11 cellular contexts compared by ENCODE assay signal in genomic region chr19:42275103-42275502, GRCh38. TPM values are rescaled to one million over a fixed set of nuclear protein-coding genes. Genes with fewer than 3 reads are reported as not detected.
DNase-seq lines count a peak whose midpoint lies in the region; ATAC-seq and FAIRE-seq lines count a peak whose summit lies in the region.
"Had no signal": no experiment of that assay in that cellular context is flagged by ENCODE, and none has a peak within 500 bp of the region (broad histone marks: within the 10 kb centered on the region; RNA-seq: fewer than 3 reads in every experiment).

No MANE protein-coding gene starts in this region.

- FAIRE-seq in frontal cortex (lab: Jason Lieb, UNC): no peak

- no peaks in the 10 kb centered on the region for H3K9me3 Mint-ChIP-seq in activated T-cell treated with anti-CD3 and anti-CD28 coated beads, Interleukin-2, amount 50 U/mL, for 72 hours
- H3K9me3 Mint-ChIP-seq in stimulated activated effector memory CD8-positive, alpha-beta T cell treated with anti-CD3 and anti-CD28 coated beads, Interleukin-12 subunit alpha, Interleukin-12 subunit beta, amount 100 ng/mL, for 72 hours: no peaks in the 10 kb centered on the region
- H3K9me3 Mint-ChIP-seq: H9 had no signal

- no peak for ATAC-seq in activated T-cell treated with anti-CD3 and anti-CD28 coated beads, Interleukin-2, amount 50 U/mL, for 72 hours (replicated peaks in 1 of 2)
- ATAC-seq in stimulated activated effector memory CD8-positive, alpha-beta T cell treated with anti-CD3 and anti-CD28 coated beads, Interleukin-12 subunit alpha, Interleukin-12 subunit beta, amount 100 ng/mL, for 72 hours: no peak

- H3K27me3 Mint-ChIP-seq in activated T-cell treated with anti-CD3 and anti-CD28 coated beads, Interleukin-2, amount 50 U/mL, for 72 hours (ENCODE audit: low read depth): no peaks in the 10 kb centered on the region

- peaks cover 64% of the 10 kb centered on the region for H3K4me1 Mint-ChIP-seq in activated T-cell treated with anti-CD3 and anti-CD28 coated beads, Interleukin-2, amount 50 U/mL, for 72 hours (ENCODE audit: low read depth)
- peaks cover 64% of the 10 kb centered on the region for H3K4me1 Mint-ChIP-seq in stimulated activated effector memory CD8-positive, alpha-beta T cell treated with anti-CD3 and anti-CD28 coated beads, Interleukin-12 subunit alpha, Interleukin-12 subunit beta, amount 100 ng/mL, for 72 hours

- no peak for DNase-seq in activated T-cell treated with anti-CD3 and anti-CD28 coated beads, Interleukin-2, amount 50 U/mL, for 72 hours
- DNase-seq in activated T-cell treated with anti-CD3 and anti-CD28 coated beads, Interleukin-2, amount 50 U/mL, for 48 hours: no peak
- DNase-seq in stimulated activated effector memory CD8-positive, alpha-beta T cell treated with anti-CD3 and anti-CD28 coated beads, Interleukin-12 subunit alpha, Interleukin-12 subunit beta, amount 100 ng/mL, for 72 hours (ENCODE audit: low spot score in 2 of 2): no peak
- no peak for DNase-seq in frontal cortex (ENCODE audit: low spot score in 2 of 2)
- DNase-seq in midbrain (lab: John Stamatoyannopoulos, UW): no peak
- DNase-seq: activated naive CD4-positive, alpha-beta T cell treated with anti-CD3 and anti-CD28 coated beads, Interleukin-2, amount 50 U/mL, for 16 hours; GDM1; H9; PC-9; stimulated activated naive CD4-positive, alpha-beta T cell treated with Interleukin-2 at 50 U/mL for 16 hours had no signal

- H3K27ac Mint-ChIP-seq in activated T-cell treated with anti-CD3 and anti-CD28 coated beads, Interleukin-2, amount 50 U/mL, for 72 hours: no peak overlapping the region
- H3K27ac Mint-ChIP-seq in stimulated activated effector memory CD8-positive, alpha-beta T cell treated with anti-CD3 and anti-CD28 coated beads, Interleukin-12 subunit alpha, Interleukin-12 subunit beta, amount 100 ng/mL, for 72 hours: peak overlapping the region; percentile 77

- H3K36me3 Mint-ChIP-seq in activated T-cell treated with anti-CD3 and anti-CD28 coated beads, Interleukin-2, amount 50 U/mL, for 72 hours (ENCODE audit: insufficient read depth in 2 of 2): peaks cover 2 to 15% of the 10 kb centered on the region in 2 donors
- peaks cover 70% of the 10 kb centered on the region for H3K36me3 Mint-ChIP-seq in stimulated activated effector memory CD8-positive, alpha-beta T cell treated with anti-CD3 and anti-CD28 coated beads, Interleukin-12 subunit alpha, Interleukin-12 subunit beta, amount 100 ng/mL, for 72 hours

- H3K4me3 Mint-ChIP-seq in activated T-cell treated with anti-CD3 and anti-CD28 coated beads, Interleukin-2, amount 50 U/mL, for 72 hours: peak overlapping the region; percentile 36 to 45
- peak overlapping the region; percentile 51 for H3K4me3 Mint-ChIP-seq in stimulated activated effector memory CD8-positive, alpha-beta T cell treated with anti-CD3 and anti-CD28 coated beads, Interleukin-12 subunit alpha, Interleukin-12 subunit beta, amount 100 ng/mL, for 72 hours
- H3K4me3 Mint-ChIP-seq: H9 had no signal

- H3K27ac ChIP-seq in cingulate gyrus (ENCODE audit: low read depth, low read length): peak overlapping the region; percentile 54
- H3K27ac ChIP-seq: PC-9 had no signal

RNA-seq across cellular contexts. Expression of gene CIC, which starts 6.1 kb away (rescaled TPM):
- 10 to 100 TPM; 90.1 to 95.0 TPM for total RNA-seq in activated T-cell treated with anti-CD3 and anti-CD28 coated beads, Interleukin-2, amount 50 U/mL, for 72 hours
- 15.5 TPM for total RNA-seq in frontal cortex

RNA-seq across cellular contexts. Expression of gene ERF, which starts 20.2 kb away (rescaled TPM):
- 10 to 100 TPM; 65.7 to 75.6 TPM for total RNA-seq in activated T-cell treated with anti-CD3 and anti-CD28 coated beads, Interleukin-2, amount 50 U/mL, for 72 hours
- 7.7 TPM for total RNA-seq in frontal cortex

RNA-seq across cellular contexts. Expression of gene PRR19, which starts 26.8 kb away (rescaled TPM):
- under 1 TPM; 0.29 to 0.86 TPM for total RNA-seq in activated T-cell treated with anti-CD3 and anti-CD28 coated beads, Interleukin-2, amount 50 U/mL, for 72 hours
- 2.0 TPM for total RNA-seq in frontal cortex

RNA-seq across cellular contexts. Expression of gene PAFAH1B3, which starts 27.3 kb away (rescaled TPM):
- total RNA-seq in activated T-cell treated with anti-CD3 and anti-CD28 coated beads, Interleukin-2, amount 50 U/mL, for 72 hours: 10 to 100 TPM; 36.7 to 37.6 TPM
- 242 TPM for total RNA-seq in frontal cortex

RNA-seq across cellular contexts. Expression of gene GSK3A, which starts 32.7 kb away (rescaled TPM):
- total RNA-seq in activated T-cell treated with anti-CD3 and anti-CD28 coated beads, Interleukin-2, amount 50 U/mL, for 72 hours: 10 to 100 TPM; 39.6 to 43.2 TPM
- 16.3 TPM for total RNA-seq in frontal cortex
